Comparison of ENCODE assay signal across 24 cellular contexts in the genomic region with DNA sequence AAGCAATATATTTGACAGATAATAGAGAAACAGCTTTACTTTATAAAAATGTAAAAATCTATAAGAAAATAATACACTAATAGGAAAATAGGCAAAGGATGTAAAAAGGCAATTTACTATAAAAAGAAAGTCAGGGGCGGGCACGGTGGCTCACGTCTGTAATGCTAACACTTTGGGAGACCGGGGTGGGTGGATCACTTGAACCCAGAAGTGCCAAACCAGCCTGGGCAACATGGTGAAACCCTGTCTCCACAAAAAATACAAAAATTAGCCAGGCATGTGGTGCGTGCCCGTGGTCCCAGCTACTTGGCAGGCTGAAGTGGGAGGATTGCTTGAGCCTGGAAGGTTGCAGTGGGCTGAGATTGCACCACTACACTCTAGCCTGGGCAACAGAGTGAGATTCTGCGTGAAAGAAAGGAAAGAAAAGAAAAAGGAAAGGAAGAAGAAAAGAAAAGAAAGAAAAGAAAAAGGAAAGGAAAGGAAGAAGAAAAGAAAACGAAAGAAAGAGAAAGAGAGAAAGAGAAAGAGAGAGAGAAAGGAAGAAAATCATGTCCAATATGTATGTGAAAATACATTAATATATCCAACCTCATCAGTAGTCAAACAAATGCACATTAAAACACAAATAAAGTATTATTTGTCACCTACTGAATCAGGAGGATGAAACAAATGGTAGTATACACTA.
DNase-seq lines count a peak whose midpoint lies in the region; ATAC-seq, FAIRE-seq and TF ChIP-seq lines count a peak whose summit lies in the region.
"Had no signal": no experiment of that assay in that cellular context is flagged by ENCODE, and none has a peak within 500 bp of the region (broad histone marks: within the 10 kb centered on the region; RNA-seq: fewer than 3 reads in every experiment).

No MANE protein-coding gene starts in this region.

- H3K36me3 Mint-ChIP-seq in CD14-positive monocyte (no peaks in the 10 kb centered on the region), osteocyte (ENCODE audit: unreplicated experiment) (no peaks in the 10 kb centered on the region)

- H3K4me3 ChIP-seq in HEK293 (ENCODE audit: low read depth, low read length) = no peak overlapping the region
- H3K4me3 ChIP-seq in K562 = no peak overlapping the region
- no peak overlapping the region for H3K4me3 ChIP-seq in MM.1S (ENCODE audit: low read length)
- H3K4me3 ChIP-seq: A549, HAP-1, SJCRH30 had no signal

- in situ Hi-C loops in K562 (cut with MboI) = no loop called here

- H2AFZ ChIP-seq in K562 (ENCODE audit: low read depth, low read length) (no peak overlapping the region), MM.1S (ENCODE audit: low read length) (no peak overlapping the region)

- TF ChIP-seq EP300 in K562 (IDR thresholded peaks at IDR 0.05; ENCODE audit: low read length) = no peak

- H3K27me3 Mint-ChIP-seq in CD14-positive monocyte (ENCODE audit: low read depth in 3 of 3) = peaks cover 7 to 8% (median 7%) of the 10 kb centered on the region in 3 donors
- H3K27me3 Mint-ChIP-seq in osteocyte (ENCODE audit: unreplicated experiment) = peaks cover 24% of the 10 kb centered on the region

- H3K9ac ChIP-seq in K562 (ENCODE audit: insufficient read depth in 1 of 2, low read depth in 2 of 2, low read length in 2 of 2) (no peak overlapping the region), MM.1S (ENCODE audit: low read length) (no peak overlapping the region)

- H3K4me1 ChIP-seq in HEK293 (ENCODE audit: control insufficient read depth, insufficient read depth, low read length) (no peaks in the 10 kb centered on the region), K562 (replicated peaks in 1 of 2; ENCODE audit: control insufficient read depth in 2 of 2, insufficient read depth in 2 of 2, low read length in 2 of 2) (peaks cover 15 to 17% of the 10 kb centered on the region in 2 experiments; a peak in 4 of 5 replicates), MM.1S (ENCODE audit: low read length) (no peaks in the 10 kb centered on the region)
- H3K4me1 ChIP-seq: A549, SJCRH30 had no signal

- CTCF ChIA-PET in HEK293 (lab: Yijun Ruan, JAX) = interaction anchor here (1.2 kb wide), 1 partner anchor 65 kb away, joined by 3 read pairs; a partner anchor contains a TSS
- CTCF ChIA-PET in K562 (lab: Yijun Ruan, JAX; ENCODE audit: low intra/inter-chr PET ratio) = no interaction called here

- H3K9me2 ChIP-seq in MM.1S (replicated peaks; ENCODE audit: insufficient read depth, low read length) = no peaks in the 10 kb centered on the region

- H3K9me1 ChIP-seq in K562 (ENCODE audit: control insufficient read depth, insufficient read depth, low read length) = peaks cover 5% of the 10 kb centered on the region

- no peaks in the 10 kb centered on the region for H3K27me3 ChIP-seq in K562 (ENCODE audit: control insufficient read depth in 2 of 2, insufficient read depth in 2 of 2, low read length in 2 of 2)
- H3K27me3 ChIP-seq in MM.1S (replicated peaks; ENCODE audit: insufficient read depth, low read length) = no peaks in the 10 kb centered on the region

- no peaks in the 10 kb centered on the region for H3K79me2 ChIP-seq in K562 (ENCODE audit: control insufficient read depth, insufficient read depth, low read length)
- no peaks in the 10 kb centered on the region for H3K79me2 ChIP-seq in MM.1S (ENCODE audit: low read length)

- peaks cover 0 to 5% of the 10 kb centered on the region in 2 experiments; a peak in 1 of 3 replicates for H3K36me3 ChIP-seq in HEK293 (ENCODE audit: control insufficient read depth in 2 of 2, insufficient read depth in 1 of 2, low read length in 2 of 2)
- peaks cover 28% of the 10 kb centered on the region; the same call in 2 of the 3 replicates for H3K36me3 ChIP-seq in K562 (ENCODE audit: control insufficient read depth, insufficient read depth, low read length)
- no peaks in the 10 kb centered on the region for H3K36me3 ChIP-seq in MM.1S (replicated peaks; ENCODE audit: insufficient read depth, low read length)
- H3K36me3 ChIP-seq: SJCRH30 had no signal

- H3K9me3 Mint-ChIP-seq in CD14-positive monocyte (no peaks in the 10 kb centered on the region), osteocyte (ENCODE audit: unreplicated experiment) (no peaks in the 10 kb centered on the region)

- H3K27ac ChIP-seq in HEK293 (ENCODE audit: extremely low read depth, low read depth, low read length) (no peak overlapping the region), K562 (ENCODE audit: extremely low read depth, low read depth, low read length) (no peak overlapping the region), MM.1S (ENCODE audit: low read length) (no peak overlapping the region)
- H3K27ac ChIP-seq: A549, HL-60, SJCRH30 had no signal

- no peak overlapping the region for H3K27ac Mint-ChIP-seq in CD14-positive monocyte
- H3K27ac Mint-ChIP-seq in osteocyte (ENCODE audit: unreplicated experiment) = no peak overlapping the region
- H3K27ac Mint-ChIP-seq: B cell had no signal

- intact Hi-C loops in CD14-positive monocyte (cut with micrococcal nuclease) (no loop called here), K562 (cut with micrococcal nuclease) (no loop called here), cardiac septum (cut with DNase I) (no loop called here)

- no peaks in the 10 kb centered on the region for H3F3A ChIP-seq in MM.1S (ENCODE audit: insufficient read depth, low read length)

- no TSS peak for BruUV-seq in K562 (replicated peaks; lab: Mats Ljungman, UMichigan)

- no peak for ATAC-seq in K562
- ATAC-seq: A549, HepG2 had no signal

- no peak for TF ChIP-seq RAD21 in K562 (CRISPR knock-in tag; conservative IDR thresholded peaks at IDR 0.05 in 1 of 2, IDR thresholded peaks at IDR 0.05 in 1 of 2)

- H4K20me1 ChIP-seq in K562 (replicated peaks; ENCODE audit: control insufficient read depth, insufficient read depth, low read length) = no peaks in the 10 kb centered on the region
- no peaks in the 10 kb centered on the region for H4K20me1 ChIP-seq in MM.1S (ENCODE audit: insufficient read depth, low read length)

- POLR2A ChIA-PET in HEK293 (lab: Yijun Ruan, JAX) (no interaction called here), K562 (lab: Yijun Ruan, JAX) (interaction anchor here (0.6 kb wide), 1 partner anchor 15 kb away, joined by 4 read pairs; no protein-coding TSS in a partner anchor)

- H3K4me1 Mint-ChIP-seq in CD14-positive monocyte = no peaks in the 10 kb centered on the region
- no peaks in the 10 kb centered on the region for H3K4me1 Mint-ChIP-seq in osteocyte (ENCODE audit: unreplicated experiment)
- H3K4me1 Mint-ChIP-seq: B cell had no signal

- no peak for TF ChIP-seq CTCF in CD14-positive monocyte (IDR thresholded peaks at IDR 0.05)
- no peak for TF ChIP-seq CTCF in HEK293 (tag by site-specific recombination; IDR thresholded peaks at IDR 0.05)
- TF ChIP-seq CTCF in K562 (IDR thresholded peaks at IDR 0.05 in 2 of 3, conservative IDR thresholded peaks at IDR 0.05 in 1 of 3; ENCODE audit: insufficient read depth in 2 of 3, low read depth in 1 of 3, low read length in 3 of 3) = no peak
- no peak for TF ChIP-seq CTCF in osteocyte (IDR thresholded peaks at IDR 0.05)
- TF ChIP-seq CTCF in MM.1S (IDR thresholded peaks at IDR 0.05; ENCODE audit: low read length) = no peak

- H3K9me3 ChIP-seq in HEK293 (ENCODE audit: control insufficient read depth, insufficient read depth, low read depth, low read length) = no peaks in the 10 kb centered on the region
- H3K9me3 ChIP-seq in K562 (replicated peaks; ENCODE audit: control insufficient read depth, insufficient read depth, low read depth, low read length) = no peaks in the 10 kb centered on the region
- H3K9me3 ChIP-seq in MM.1S (replicated peaks; ENCODE audit: insufficient read depth, low read length) = no peaks in the 10 kb centered on the region
- H3K9me3 ChIP-seq: A549, HAP-1, SJCRH30 had no signal

- WGBS in K562 (ENCODE audit: insufficient coverage, low coverage, missing lambda C conversion rate) = 91% methylated on average over 8 of the region's 8 CpGs

- H3K4me2 ChIP-seq in K562 (ENCODE audit: insufficient read depth, low read length) (no peak overlapping the region), MM.1S (ENCODE audit: low read depth, low read length) (no peak overlapping the region)
- H3K4me2 ChIP-seq: A549 had no signal

- H3K4me3 Mint-ChIP-seq in CD14-positive monocyte = no peak overlapping the region
- no peak overlapping the region for H3K4me3 Mint-ChIP-seq in osteocyte (ENCODE audit: unreplicated experiment)
- H3K4me3 Mint-ChIP-seq: B cell had no signal

- FAIRE-seq in K562 (lab: Jason Lieb, UNC) = no peak
- FAIRE-seq: A549, HepG2, RCC 7860 had no signal

- DNase-seq in CD14-positive monocyte (ENCODE audit: low spot score) = peak; percentile 19
- DNase-seq in K562 (ENCODE audit: extremely low read depth in 1 of 4, low spot score in 3 of 4) = no peak
- DNase-seq in osteocyte (ENCODE audit: extremely low spot score, unreplicated experiment) = peak; percentile 34
- no peak for DNase-seq in effector CD8-positive, alpha-beta T cell (lab: John Stamatoyannopoulos, UW)
- no peak for DNase-seq in MM.1S
- DNase-seq in SW480 (ENCODE audit: low spot score) = no peak
- no peak for DNase-seq in cardiac septum (ENCODE audit: low spot score)
- DNase-seq: EL, GF-D8, KBM-7, NCI-H1092 treated with DMSO at 0.1 percent for 48 hours, NCI-H2029 treated with DMSO at 0.1 percent for 48 hours, NCI-H2171, NCI-H345, NCI-H524, NCI-H82, SJCRH30 had no signal

- TF ChIP-seq POLR2A in K562 (conservative IDR thresholded peaks at IDR 0.05) = no peak

TF ChIP-seq in HEK293, 187 proteins besides CTCF, POLR2A, EP300 and RAD21:
- TF ChIP-seq KLF16 (tag by site-specific recombination; IDR thresholded peaks at IDR 0.05) = 0 out of 2 replicates have a peak, but pooled peaks have one; percentile 12
- TF ChIP-seq PRDM1 (tag by site-specific recombination; IDR thresholded peaks at IDR 0.05) = peak; percentile 98
- no peak for TF ChIP-seq ZNF292 (tag by site-specific recombination; IDR thresholded peaks at IDR 0.05; ENCODE audit: borderline replicate concordance, low read depth)
- no peak for TF ChIP-seq ZNF202 (tag by site-specific recombination; IDR thresholded peaks at IDR 0.05; ENCODE audit: borderline replicate concordance)
- peak; percentile 55; the same call in 1 of the 2 replicates for TF ChIP-seq ZNF366 (tag by site-specific recombination; conservative IDR thresholded peaks at IDR 0.05)
TF ChIP-seq in HEK293: peak in this region for 3.

Comparison
In these comparisons a context has a peak if more than half of its experiments do, and no peak if none do; other contexts are left out.
1. DNase-seq: peak in CD14-positive monocyte (single experiment) and osteocyte (single experiment); none in K562 (0 of 4), effector CD8-positive, alpha-beta T cell (single experiment), MM.1S (single experiment), SW480 (single experiment) and cardiac septum (single experiment).